In the genomic region with DNA sequence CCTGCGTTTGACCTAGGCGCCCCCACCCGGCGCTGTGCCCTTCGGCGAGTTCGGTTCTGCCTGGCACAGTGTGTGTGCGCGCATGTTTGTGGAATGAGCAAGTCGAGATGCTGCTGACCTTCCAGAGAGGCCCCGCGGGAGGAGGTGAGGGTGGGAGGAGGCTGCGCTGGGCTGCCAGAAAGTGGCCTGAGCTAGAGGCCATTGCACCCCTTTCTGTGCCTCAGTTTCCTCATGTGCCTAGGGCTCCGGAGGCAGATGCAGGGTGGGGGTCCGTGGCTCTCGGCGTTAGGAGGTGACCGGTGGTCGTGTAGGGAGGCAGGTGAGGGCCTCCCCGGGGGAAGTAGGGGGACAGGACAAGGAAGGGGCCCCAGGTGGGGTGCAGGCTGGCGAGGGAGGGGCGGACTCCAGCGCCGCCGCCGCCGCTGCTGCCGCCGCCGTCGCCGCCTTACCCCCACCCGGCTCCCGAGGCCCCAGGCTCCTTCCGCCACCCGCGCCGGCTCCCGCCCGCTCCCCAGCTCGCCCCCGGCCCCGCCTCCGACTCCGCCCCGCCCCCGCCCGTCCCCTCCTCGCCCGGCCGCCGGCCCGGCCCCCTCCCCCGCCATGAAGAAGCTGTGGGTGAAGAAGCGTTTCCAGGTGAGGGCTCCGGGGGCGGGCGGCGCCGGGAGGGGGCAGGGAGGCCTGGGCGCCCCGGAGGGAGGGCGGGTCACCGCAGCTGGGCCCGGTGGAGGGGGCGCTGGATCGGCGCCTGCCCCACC, we compare ENCODE assay signal across 9 cellular contexts. TPM values are rescaled to one million over a fixed set of nuclear protein-coding genes. Genes with fewer than 3 reads are reported as not detected.
A peak's percentile ranks its signal among the peaks of the same experiment; 100 is the strongest.
DNase-seq lines count a peak whose midpoint lies in the region; ATAC-seq and TF ChIP-seq lines count a peak whose summit lies in the region.
"Had no signal": no experiment of that assay in that cellular context is flagged by ENCODE, and none has a peak within 500 bp of the region (broad histone marks: within the 10 kb centered on the region; RNA-seq: fewer than 3 reads in every experiment).

No MANE protein-coding gene starts in this region.

- TF ChIP-seq CTCF in brain microvascular endothelial cell (IDR thresholded peaks at IDR 0.05; ENCODE audit: low read depth, low read length, missing control alignments): no peak

- no peak overlapping the region for H3K27ac ChIP-seq in brain microvascular endothelial cell

- no peaks in the 10 kb centered on the region for H3K27me3 ChIP-seq in brain microvascular endothelial cell (replicated peaks)

- in situ Hi-C loops in brain microvascular endothelial cell (cut with HindIII; ENCODE audit: low pct_ligation_motif_present, low sequenced_read_pairs): no loop called here

- H3K36me3 Mint-ChIP-seq in T-helper 17 cell (ENCODE audit: low read depth): no peaks in the 10 kb centered on the region

- H3K36me3 ChIP-seq in brain microvascular endothelial cell (replicated peaks): no peaks in the 10 kb centered on the region

- H3K9me3 ChIP-seq in T-helper 17 cell (ENCODE audit: control insufficient read depth, low read length, poor library complexity, severe bottlenecking): no peaks in the 10 kb centered on the region

- peaks cover 13% of the 10 kb centered on the region for H3K4me1 Mint-ChIP-seq in T-helper 17 cell

- ATAC-seq in T-helper 17 cell: peak; percentile 77
- no peak for ATAC-seq in GM21576 (IDR thresholded peaks at IDR 0.05; ENCODE audit: unreplicated experiment)

- peak overlapping the region; percentile 89 for H3K4me3 Mint-ChIP-seq in T-helper 17 cell

- no peak overlapping the region for H3K27ac Mint-ChIP-seq in T-helper 17 cell

- H3K4me3 ChIP-seq in brain microvascular endothelial cell (ENCODE audit: low read depth, low read length): peak overlapping the region; percentile 49

- DNase-seq in NCI-H345 (lab: John Stamatoyannopoulos, UW): peak; percentile 58
- DNase-seq in NCI-H345 treated with DMSO at 0.1 percent for 48 hours (lab: John Stamatoyannopoulos, UW; ENCODE audit: unreplicated experiment): no peak
- peak; percentile 19 to 55 (median 53) for DNase-seq in T-helper 17 cell
- DNase-seq in brain microvascular endothelial cell: no peak
- peak; percentile 97 for DNase-seq in iPS-NIHi11 (ENCODE audit: low spot score)
- peak; percentile 23 to 27 for DNase-seq in stimulated activated CD4-positive, alpha-beta T cell treated with anti-CD3 and anti-CD28 coated beads, Interleukin-1b, Interleukin-23, amount 100 ng/mL, for 1 hour (ENCODE audit: low read depth in 2 of 2)
- DNase-seq in NCI-H187 treated with DMSO at 0.1 percent for 48 hours (lab: John Stamatoyannopoulos, UW): no peak

- H3K27me3 Mint-ChIP-seq in T-helper 17 cell: peaks cover 5% of the 10 kb centered on the region

RNA-seq across cellular contexts. Expression of gene SPEG, which starts 7.0 kb away (rescaled TPM):
- 1 to 10 TPM; 7.3 to 8.4 TPM for total RNA-seq in T-helper 17 cell

RNA-seq across cellular contexts. Expression of gene DES, which starts 23.5 kb away (rescaled TPM):
- not detected for total RNA-seq in T-helper 17 cell
- total RNA-seq: glomerular endothelial cell had no signal

RNA-seq across cellular contexts. Expression of gene DNPEP, which starts 53.9 kb away (rescaled TPM):
- 100 to 1,000 TPM in 1 of 2 donors, 10 to 100 TPM in 1; 81.3 to 107 TPM for total RNA-seq in T-helper 17 cell

RNA-seq across cellular contexts. Expression of gene GMPPA, which starts 57.1 kb away (rescaled TPM):
- total RNA-seq in T-helper 17 cell: 10 to 100 TPM; 25.1 to 27.2 TPM

Comparison
In these comparisons a context has a peak if more than half of its experiments do, and no peak if none do; other contexts are left out.
1. DNase-seq: peak in NCI-H345 (single experiment), T-helper 17 cell (3 of 3), iPS-NIHi11 (single experiment) and stimulated activated CD4-positive, alpha-beta T cell treated with anti-CD3 and anti-CD28 coated beads, Interleukin-1b, Interleukin-23, amount 100 ng/mL, for 1 hour (2 of 2); none in NCI-H345 treated with DMSO at 0.1 percent for 48 hours (single experiment), brain microvascular endothelial cell (single experiment) and NCI-H187 treated with DMSO at 0.1 percent for 48 hours (single experiment).